ENCODE assay signal across 20 cellular contexts in genomic region chr6:46378882-46379405, GRCh38.
DNase-seq lines count a peak whose midpoint lies in the region; ATAC-seq and TF ChIP-seq lines count a peak whose summit lies in the region.
"Had no signal": no experiment of that assay in that cellular context is flagged by ENCODE, and none has a peak within 500 bp of the region (broad histone marks: within the 10 kb centered on the region; RNA-seq: fewer than 3 reads in every experiment).

No MANE protein-coding gene starts in this region.

- no peaks in the 10 kb centered on the region for H3F3A ChIP-seq in PC-9 (ENCODE audit: insufficient read depth, low read depth)

- CTCF ChIA-PET in PC-9 (lab: Charles Lee), result no interaction called here

- H2AFZ ChIP-seq in PC-9, result no peak overlapping the region

- peak; percentile 29 for DNase-seq in NCI-H1048 (lab: John Stamatoyannopoulos, UW)
- no peak for DNase-seq in left colon
- DNase-seq in putamen (ENCODE audit: low spot score), result peak; percentile 81
- DNase-seq in PC-9, result no peak
- no peak for DNase-seq in T-helper 2 cell
- no peak for DNase-seq in HK-2 (ENCODE audit: unreplicated experiment)
- DNase-seq: activated CD4-positive, alpha-beta T cell treated with anti-CD3 and anti-CD28 coated beads, Interleukin-2, amount 50 U/mL, for 4 hours; activated naive CD4-positive, alpha-beta T cell treated with anti-CD3 and anti-CD28 coated beads for 36 hours; aorta; Caco-2; endodermal cell; left lung; NCI-H1105; NK-92 treated with Interleukin-12 subunit alpha and Interleukin-12 subunit beta, amount 100 ng/mL, for 24 hours; stimulated activated CD4-positive, alpha-beta T cell treated with anti-CD3 and anti-CD28 coated beads, Interleukin-4, amount 100 ng/mL, for 4 hours; T-helper 1 cell had no signal

- H4K20me1 ChIP-seq in PC-9 (ENCODE audit: insufficient read depth), result no peaks in the 10 kb centered on the region

- no peaks in the 10 kb centered on the region for H3K79me2 ChIP-seq in PC-9 (ENCODE audit: low read depth)

- H3K9me3 ChIP-seq in PC-9 (ENCODE audit: insufficient read depth, low read depth), result no peaks in the 10 kb centered on the region
- H3K9me3 ChIP-seq: Caco-2, left lung had no signal

- H3K4me3 ChIP-seq in PC-9, result no peak overlapping the region
- H3K4me3 ChIP-seq: left lung, smooth muscle cell had no signal

- TF ChIP-seq CTCF in PC-9 (conservative IDR thresholded peaks at IDR 0.05), result no peak

- H3K4me1 ChIP-seq in PC-9 (replicated peaks; ENCODE audit: insufficient read depth), result no peaks in the 10 kb centered on the region
- H3K4me1 ChIP-seq: Caco-2, left lung had no signal

- peaks cover 12% of the 10 kb centered on the region for H3K27me3 ChIP-seq in PC-9 (ENCODE audit: insufficient read depth, low read depth)
- H3K27me3 ChIP-seq: left lung had no signal

- intact Hi-C loops in left colon (cut with DNase I, micrococcal nuclease) (no loop called here), PC-9 (cut with micrococcal nuclease; ENCODE audit: unreplicated experiment) (no loop called here)

- H3K27ac ChIP-seq in angular gyrus (ENCODE audit: low read depth, low read length) (peak overlapping the region; percentile 37), PC-9 (no peak overlapping the region)
- H3K27ac ChIP-seq: KMS-11, left lung had no signal

- no peaks in the 10 kb centered on the region for H3K9me2 ChIP-seq in PC-9 (ENCODE audit: insufficient read depth)

- BruUV-seq in PC-9 (replicated peaks; lab: Mats Ljungman, UMichigan), result no TSS peak

- H3K4me2 ChIP-seq in PC-9, result no peak overlapping the region
- H3K4me2 ChIP-seq: KMS-11, smooth muscle cell had no signal

- no peaks in the 10 kb centered on the region for H3K36me3 ChIP-seq in PC-9 (ENCODE audit: low read depth)
- H3K36me3 ChIP-seq: left lung had no signal

- POLR2A ChIA-PET in PC-9 (lab: Charles Lee; ENCODE audit: unreplicated experiment), result interaction anchor here (0.5 kb wide), 1 partner anchor 13 kb away, joined by 3 read pairs; no protein-coding TSS in a partner anchor

- ATAC-seq in left colon (peak; percentile 45), HG03039 (IDR thresholded peaks at IDR 0.05; ENCODE audit: unreplicated experiment) (no peak)
- ATAC-seq: left lung had no signal

Comparison
In these comparisons a context has a peak if more than half of its experiments do, and no peak if none do; other contexts are left out.
1. DNase-seq: peak in NCI-H1048 (single experiment) and putamen (single experiment); none in left colon (0 of 2), PC-9 (0 of 2), T-helper 2 cell (0 of 5) and HK-2 (single experiment).